In genomic region chr5:93583799-93584530, GRCh38 we compare ENCODE assay signal across 8 cellular contexts. TPM values are rescaled to one million over a fixed set of nuclear protein-coding genes. Genes with fewer than 3 reads are reported as not detected.
DNase-seq lines count a peak whose midpoint lies in the region; FAIRE-seq and TF ChIP-seq lines count a peak whose summit lies in the region.

No MANE protein-coding gene starts in this region.

- H3K4me1 Mint-ChIP-seq in astrocyte (ENCODE audit: low read depth, unreplicated experiment), result peaks cover 10% of the 10 kb centered on the region

- no peak for TF ChIP-seq CTCF in astrocyte (IDR thresholded peaks at IDR 0.05; ENCODE audit: insufficient read depth, low read depth, low read length)

- H3K4me1 ChIP-seq in astrocyte (ENCODE audit: insufficient read depth, low read length) (peaks cover 11% of the 10 kb centered on the region), iPS-18a (ENCODE audit: control insufficient read depth, low read depth, low read length) (peaks cover 7% of the 10 kb centered on the region), small intestine (ENCODE audit: control insufficient read depth in 2 of 2, insufficient read depth in 1 of 2, low read depth in 1 of 2, low read length in 1 of 2) (peaks cover 0 to 5% of the 10 kb centered on the region in 2 donors)

- FAIRE-seq in astrocyte (lab: Jason Lieb, UNC) (no peak), small intestine (lab: Jason Lieb, UNC) (no peak)

- H3K4me3 ChIP-seq in H7 (ENCODE audit: insufficient read depth, low read depth, low read length), result peak overlapping the region; percentile 3; the same call in 1 of the 2 replicates
- peak overlapping the region; percentile 79 for H3K4me3 ChIP-seq in astrocyte (ENCODE audit: insufficient read depth, low read depth, low read length)
- peak overlapping the region; percentile 45 for H3K4me3 ChIP-seq in iPS-18a (ENCODE audit: low read length)
- peak overlapping the region; percentile 37 to 74 for H3K4me3 ChIP-seq in small intestine (ENCODE audit: low read depth in 1 of 2, low read length in 2 of 2)

- 0 to 1% (median 1%) methylated on average over 75 to 103 of the region's 103 CpGs for WGBS in small intestine, 3 donors

- H4K20me1 ChIP-seq in astrocyte (ENCODE audit: insufficient read depth, low read length), result peaks cover 17% of the 10 kb centered on the region

- H3K9me3 ChIP-seq in astrocyte (ENCODE audit: insufficient read depth, low read depth, low read length), result no peaks in the 10 kb centered on the region
- no peaks in the 10 kb centered on the region for H3K9me3 ChIP-seq in iPS-18a (ENCODE audit: control insufficient read depth, low read depth, low read length)
- H3K9me3 ChIP-seq in small intestine (ENCODE audit: control insufficient read depth, low read depth), result no peaks in the 10 kb centered on the region

- H3K27me3 Mint-ChIP-seq in astrocyte (ENCODE audit: low read depth, unreplicated experiment), result peaks cover 34% of the 10 kb centered on the region

- peak overlapping the region; percentile 97 for H3K4me2 ChIP-seq in astrocyte (ENCODE audit: low read length)

- H3K27ac ChIP-seq in astrocyte (ENCODE audit: low read depth, low read length) (peak overlapping the region; percentile 86), iPS-18a (ENCODE audit: low read length) (no peak overlapping the region), small intestine (ENCODE audit: low read depth in 1 of 2, low read length in 1 of 2) (no peak overlapping the region)

- peaks cover 89% of the 10 kb centered on the region for H3K27me3 ChIP-seq in H7 (ENCODE audit: control insufficient read depth, insufficient read depth, low read length)
- H3K27me3 ChIP-seq in astrocyte (ENCODE audit: insufficient read depth, low read length), result no peaks in the 10 kb centered on the region
- H3K27me3 ChIP-seq in iPS-18a (ENCODE audit: control insufficient read depth, insufficient read depth, low read length), result peaks cover 90% of the 10 kb centered on the region
- H3K27me3 ChIP-seq in small intestine (ENCODE audit: control insufficient read depth in 2 of 2, insufficient read depth in 2 of 2, low read length in 2 of 2), result peaks cover 12 to 27% of the 10 kb centered on the region in 2 donors

- H3K4me3 Mint-ChIP-seq in astrocyte (ENCODE audit: unreplicated experiment), result peak overlapping the region; percentile 69

- DNase-seq in NCI-H2081 (lab: John Stamatoyannopoulos, UW) (peak; percentile 36 to 61), NCI-H2081 treated with DMSO at 0.1 percent for 48 hours (lab: John Stamatoyannopoulos, UW) (no peak), H7 (peak; percentile 82), NCI-H460 (ENCODE audit: extremely low read depth, low read depth) (peak; percentile 33), astrocyte (ENCODE audit: low read depth) (no peak), small intestine (no peak), NCI-H1048 (lab: John Stamatoyannopoulos, UW) (no peak)

- H3K9ac ChIP-seq in astrocyte (ENCODE audit: low read length) (peak overlapping the region; percentile 90), iPS-18a (ENCODE audit: low read length) (peak overlapping the region; percentile 22)

- no peak overlapping the region for H2AFZ ChIP-seq in astrocyte (ENCODE audit: low read depth, low read length)

- H3K9me3 Mint-ChIP-seq in astrocyte (ENCODE audit: unreplicated experiment), result peaks cover 6% of the 10 kb centered on the region

- H3K36me3 ChIP-seq in H7 (replicated peaks; ENCODE audit: control insufficient read depth, insufficient read depth, low read length), result no peaks in the 10 kb centered on the region
- peaks cover 3% of the 10 kb centered on the region for H3K36me3 ChIP-seq in astrocyte (ENCODE audit: insufficient read depth, low read length)
- H3K36me3 ChIP-seq in iPS-18a (ENCODE audit: control insufficient read depth, low read depth, low read length), result no peaks in the 10 kb centered on the region
- H3K36me3 ChIP-seq in small intestine (ENCODE audit: control insufficient read depth in 2 of 2, insufficient read depth in 2 of 2, low read length in 2 of 2), result no peaks in the 10 kb centered on the region

- peak overlapping the region; percentile 81 for H3K27ac Mint-ChIP-seq in astrocyte (ENCODE audit: unreplicated experiment)

- H3K79me2 ChIP-seq in astrocyte (ENCODE audit: insufficient read depth, low read length), result peaks cover 74% of the 10 kb centered on the region

- peaks cover 10% of the 10 kb centered on the region for H3K36me3 Mint-ChIP-seq in astrocyte (ENCODE audit: low read depth, unreplicated experiment)

RNA-seq across cellular contexts. Expression of gene NR2F1, which starts 0.9 kb away (rescaled TPM):
- not detected in 2 replicates for total RNA-seq in H7 (2014; rRNA removed; shearing (Covaris generic))
- 17.8 and 18.4 TPM in 2 replicates for total RNA-seq in NCI-H460 (2014; rRNA removed; shearing (Covaris generic))
- 30.5 and 51.6 TPM in 2 replicates for polyA plus RNA-seq in NCI-H460 (2014; cell fraction: nucleus; rRNA removed)
- total RNA-seq in astrocyte, result 4.3 and 5.1 TPM in 2 replicates
- polyA plus RNA-seq in small intestine, result 10 to 100 TPM in 1 of 3 donors, 1 to 10 TPM in 1, under 1 TPM in 1; 0.67 to 12.1 (median 3.5) TPM

RNA-seq across cellular contexts. Expression of gene NR2F1-AS1, which starts 2.9 kb away (rescaled TPM):
- 1.1 and 1.8 TPM in 2 replicates for total RNA-seq in H7 (2014; rRNA removed; shearing (Covaris generic))
- total RNA-seq in NCI-H460 (2014; rRNA removed; shearing (Covaris generic)), result 17.0 and 17.7 TPM in 2 replicates
- 3.0 and 9.9 TPM in 2 replicates for polyA plus RNA-seq in NCI-H460 (2014; cell fraction: nucleus; rRNA removed)
- total RNA-seq in astrocyte, result 6.9 and 7.3 TPM in 2 replicates
- 1 to 10 TPM in 2 of 3 donors, under 1 TPM in 1; 0.89 to 4.4 (median 3.5) TPM for polyA plus RNA-seq in small intestine

Comparison
In these comparisons a context has a peak if more than half of its experiments do, and no peak if none do; other contexts are left out.
1. DNase-seq: peak in NCI-H2081 (2 of 2), H7 (single experiment) and NCI-H460 (single experiment); none in NCI-H2081 treated with DMSO at 0.1 percent for 48 hours (single experiment), astrocyte (single experiment), small intestine (single experiment) and NCI-H1048 (single experiment).
2. H3K4me3 ChIP-seq: peak in every context shown above with its lines; median percentile 79 in astrocyte; 56 in small intestine; 45 in iPS-18a; 3 in H7.